Comparison of ENCODE assay signal across 14 cellular contexts in the genomic region with DNA sequence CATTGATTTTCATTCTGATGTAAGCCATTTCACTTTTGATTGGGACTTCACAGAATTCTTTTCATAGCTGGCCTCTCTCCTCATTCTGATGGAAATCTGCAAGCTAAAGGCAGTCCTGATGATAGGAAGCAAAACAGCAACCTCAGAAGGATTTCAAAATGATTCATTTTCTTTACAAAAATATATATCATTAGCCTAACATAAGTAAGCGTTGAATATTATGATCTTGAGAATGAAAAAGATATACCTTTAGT.
A peak's percentile ranks its signal among the peaks of the same experiment; 100 is the strongest.
DNase-seq lines count a peak whose midpoint lies in the region; ATAC-seq, FAIRE-seq and TF ChIP-seq lines count a peak whose summit lies in the region.
"Had no signal": no experiment of that assay in that cellular context is flagged by ENCODE, and none has a peak within 500 bp of the region (broad histone marks: within the 10 kb centered on the region; RNA-seq: fewer than 3 reads in every experiment).

No MANE protein-coding gene starts in this region.

- ATAC-seq in right lobe of liver (no peak), HepG2 (no peak), GM21723 (IDR thresholded peaks at IDR 0.05; ENCODE audit: unreplicated experiment) (no peak)
- ATAC-seq: CD8-positive, alpha-beta T cell had no signal

- BruUV-seq in HepG2 (replicated peaks; lab: Mats Ljungman, UMichigan), result no TSS peak
- BruUV-seq in OCI-LY7 (replicated peaks; lab: Mats Ljungman, UMichigan), result no TSS peak

- dilution Hi-C loops in keratinocyte (cut with MboI; ENCODE audit: extremely low pct_ligation_motif_present, low sequenced_read_pairs), result no loop called here

- H3K9me2 ChIP-seq in OCI-LY7 (ENCODE audit: insufficient read depth, low read length), result no peaks in the 10 kb centered on the region

- no peaks in the 10 kb centered on the region for H3K9me1 ChIP-seq in keratinocyte (ENCODE audit: control insufficient read depth, extremely low read depth, insufficient read depth, low read length)

- H3K79me2 ChIP-seq in HepG2 (ENCODE audit: insufficient read depth, low read length), result no peaks in the 10 kb centered on the region
- no peaks in the 10 kb centered on the region for H3K79me2 ChIP-seq in OCI-LY7 (ENCODE audit: insufficient read depth, low read depth, low read length)
- H3K79me2 ChIP-seq in keratinocyte (ENCODE audit: control insufficient read depth, insufficient read depth, low read length), result no peaks in the 10 kb centered on the region

- H3K27me3 ChIP-seq in right lobe of liver (no peaks in the 10 kb centered on the region), HepG2 (ENCODE audit: control insufficient read depth in 1 of 2, insufficient read depth in 2 of 2, low read length in 2 of 2) (no peaks in the 10 kb centered on the region), keratinocyte (ENCODE audit: control insufficient read depth, extremely low read depth, insufficient read depth, low read length) (no peaks in the 10 kb centered on the region)
- H3K27me3 ChIP-seq: BLaER1, SJCRH30 had no signal

- in situ Hi-C loops in HepG2 (cut with HindIII; ENCODE audit: extremely low pct_ligation_motif_present, low pct_unique_long_range_greater_than_20kb), result loop anchor here (10.0 kb wide), 2 partner anchors 125 to 215 kb away; no protein-coding TSS in a partner anchor

- no peaks in the 10 kb centered on the region for H3K9me3 ChIP-seq in right lobe of liver
- no peaks in the 10 kb centered on the region for H3K9me3 ChIP-seq in HepG2 (ENCODE audit: low read length)
- no peaks in the 10 kb centered on the region for H3K9me3 ChIP-seq in OCI-LY7 (ENCODE audit: low read length)
- no peaks in the 10 kb centered on the region for H3K9me3 ChIP-seq in keratinocyte (ENCODE audit: control insufficient read depth, low read depth, low read length)
- H3K9me3 ChIP-seq: BLaER1, SJCRH30 had no signal

- FAIRE-seq in HepG2 (lab: Jason Lieb, UNC) (no peak), keratinocyte (lab: Jason Lieb, UNC) (no peak)

- H3K4me2 ChIP-seq in HepG2 (ENCODE audit: low read depth, low read length) (no peak overlapping the region), OCI-LY7 (ENCODE audit: low read length) (no peak overlapping the region), keratinocyte (ENCODE audit: control insufficient read depth, extremely low read depth, insufficient read depth, low read depth, low read length) (no peak overlapping the region)
- H3K4me2 ChIP-seq: BLaER1, PC-9 had no signal

- H4K20me1 ChIP-seq in HepG2 (ENCODE audit: insufficient read depth, low read length) (no peaks in the 10 kb centered on the region), OCI-LY7 (ENCODE audit: insufficient read depth, low read length) (no peaks in the 10 kb centered on the region), keratinocyte (ENCODE audit: control insufficient read depth, extremely low read depth, insufficient read depth, low read length) (no peaks in the 10 kb centered on the region)
- H4K20me1 ChIP-seq: BLaER1 had no signal

- TF ChIP-seq RAD21 in HepG2 (CRISPR knock-in tag; IDR thresholded peaks at IDR 0.05), result no peak

- intact Hi-C loops in right lobe of liver (cut with DNase I) (no loop called here), HepG2 (cut with micrococcal nuclease; ENCODE audit: unreplicated experiment) (loop anchor here (1.0 kb wide), 2 partner anchors 123 to 218 kb away; no protein-coding TSS in a partner anchor), OCI-LY7 (cut with micrococcal nuclease; ENCODE audit: unreplicated experiment) (loop anchor here (10.0 kb wide), 1 partner anchor 215 kb away; no protein-coding TSS in a partner anchor), posterior vena cava (cut with DNase I) (no loop called here)

- CTCF ChIA-PET in HepG2 (lab: Yijun Ruan, JAX; ENCODE audit: low intra/inter-chr PET ratio, low total read pairs), result interaction anchor here (1.4 to 2.7 kb wide), 2 partner anchors 123 to 218 kb away, joined by 13 to 30 read pairs; no protein-coding TSS in a partner anchor
- CTCF ChIA-PET in OCI-LY7 (lab: Charles Lee; ENCODE audit: unreplicated experiment), result no interaction called here

- H3K4me3 ChIP-seq in right lobe of liver, result no peak overlapping the region
- H3K4me3 ChIP-seq in HepG2 (replicated peaks in 1 of 3; ENCODE audit: insufficient read depth in 1 of 3, low read depth in 2 of 3, low read length in 3 of 3), result no peak overlapping the region
- no peak overlapping the region for H3K4me3 ChIP-seq in OCI-LY7 (ENCODE audit: low read depth, low read length, poor library complexity, severe bottlenecking)
- no peak overlapping the region for H3K4me3 ChIP-seq in keratinocyte (ENCODE audit: control insufficient read depth in 2 of 3, extremely low read depth in 1 of 3, insufficient read depth in 2 of 3, low read depth in 1 of 3, low read length in 3 of 3)
- H3K4me3 ChIP-seq: BLaER1, PC-9, SJCRH30 had no signal

- DNase-seq in right lobe of liver, result no peak
- DNase-seq in HepG2 (ENCODE audit: low spot score), result no peak
- DNase-seq in OCI-LY7 (ENCODE audit: low spot score), result no peak
- DNase-seq in keratinocyte (ENCODE audit: low read depth, low spot score), result no peak
- no peak for DNase-seq in posterior vena cava (ENCODE audit: low spot score)
- DNase-seq in occipital lobe (lab: John Stamatoyannopoulos, UW), result no peak
- no peak for DNase-seq in NCI-H2227 (lab: John Stamatoyannopoulos, UW; ENCODE audit: unreplicated experiment)
- DNase-seq: 8988T; CD8-positive, alpha-beta T cell; NCI-H187 had no signal

- H3K27ac ChIP-seq in right lobe of liver (peak overlapping the region in 2 of 3 donors; percentile 66 to 71), HepG2 (ENCODE audit: extremely low read length, insufficient read depth, low read length) (no peak overlapping the region), OCI-LY7 (ENCODE audit: low read depth, low read length, poor library complexity, severe bottlenecking) (no peak overlapping the region), keratinocyte (ENCODE audit: control insufficient read depth, insufficient read depth, low read length) (no peak overlapping the region)
- H3K27ac ChIP-seq: BLaER1, PC-9, SJCRH30 had no signal

- no peak for TF ChIP-seq CTCF in right lobe of liver (IDR thresholded peaks at IDR 0.05)
- TF ChIP-seq CTCF in HepG2 (CRISPR knock-in tag; IDR thresholded peaks at IDR 0.05), result no peak
- TF ChIP-seq CTCF in OCI-LY7 (conservative IDR thresholded peaks at IDR 0.05; ENCODE audit: low read length), result no peak
- TF ChIP-seq CTCF in keratinocyte (optimal IDR thresholded peaks at IDR 0.05 in 1 of 3, IDR thresholded peaks at IDR 0.05 in 1 of 3, conservative IDR thresholded peaks at IDR 0.05 in 1 of 3; ENCODE audit: extremely low read depth in 1 of 3, insufficient read depth in 2 of 3, low read length in 3 of 3), result no peak

- H3K4me1 ChIP-seq in right lobe of liver (peaks cover 0 to 22% (median 3%) of the 10 kb centered on the region in 4 donors), HepG2 (ENCODE audit: insufficient read depth, low read length) (no peaks in the 10 kb centered on the region), OCI-LY7 (ENCODE audit: insufficient read depth, low read length, poor library complexity, severe bottlenecking) (no peaks in the 10 kb centered on the region), keratinocyte (ENCODE audit: control insufficient read depth, extremely low read depth, insufficient read depth, low read length) (peaks cover 4% of the 10 kb centered on the region)
- H3K4me1 ChIP-seq: BLaER1, SJCRH30 had no signal

- H3K9ac ChIP-seq in HepG2 (ENCODE audit: insufficient read depth, low read depth, low read length) (no peak overlapping the region), keratinocyte (ENCODE audit: control insufficient read depth, extremely low read depth, insufficient read depth, low read length) (no peak overlapping the region)
- H3K9ac ChIP-seq: BLaER1 had no signal

- H3K36me3 ChIP-seq in right lobe of liver (no peaks in the 10 kb centered on the region), HepG2 (replicated peaks in 1 of 2; ENCODE audit: control insufficient read depth in 1 of 2, insufficient read depth in 2 of 2, low read length in 2 of 2) (no peaks in the 10 kb centered on the region), OCI-LY7 (ENCODE audit: insufficient read depth, low read length) (no peaks in the 10 kb centered on the region), keratinocyte (ENCODE audit: control insufficient read depth in 2 of 2, extremely low read depth in 1 of 2, insufficient read depth in 2 of 2, low read length in 2 of 2) (no peaks in the 10 kb centered on the region)
- H3K36me3 ChIP-seq: BLaER1, SJCRH30 had no signal

- 0% methylated on average over 1 of the region's 1 CpG for WGBS in right lobe of liver (ENCODE audit: insufficient coverage, low coverage, low lambda C conversion rate, missing lambda C conversion rate)
- 1% methylated on average over 1 of the region's 1 CpG for WGBS in HepG2 (ENCODE audit: low lambda C conversion rate)

- TF ChIP-seq POLR2A in right lobe of liver (IDR thresholded peaks at IDR 0.05) (no peak), HepG2 (IDR thresholded peaks at IDR 0.05; ENCODE audit: insufficient read depth in 1 of 2, low read depth in 2 of 2, low read length in 2 of 2) (no peak)

- TF ChIP-seq EP300 in HepG2 (IDR thresholded peaks at IDR 0.05; ENCODE audit: low read depth in 2 of 2, low read length in 2 of 2) (no peak), HepG2 (CRISPR knock-in tag; IDR thresholded peaks at IDR 0.05; ENCODE audit: borderline replicate concordance) (no peak)

- POLR2A ChIA-PET in HepG2 (lab: Yijun Ruan, JAX), result no interaction called here
- POLR2A ChIA-PET in OCI-LY7 (lab: Charles Lee), result interaction anchor here (1.5 kb wide), 1 partner anchor 16 kb away, joined by 3 read pairs; no protein-coding TSS in a partner anchor

- H2AFZ ChIP-seq in HepG2 (ENCODE audit: low read length) (no peak overlapping the region), OCI-LY7 (ENCODE audit: low read length) (peak overlapping the region; percentile 10; the same call in 1 of the 2 replicates), keratinocyte (ENCODE audit: control insufficient read depth, low read length) (peak overlapping the region; percentile 39)
- H2AFZ ChIP-seq: PC-9 had no signal

TF ChIP-seq in HepG2, 621 proteins besides CTCF, POLR2A, EP300 and RAD21 (continues in another document):
- no peak for TF ChIP-seq IRF2 (CRISPR knock-in tag; IDR thresholded peaks at IDR 0.05)
- TF ChIP-seq, protein P1, sequence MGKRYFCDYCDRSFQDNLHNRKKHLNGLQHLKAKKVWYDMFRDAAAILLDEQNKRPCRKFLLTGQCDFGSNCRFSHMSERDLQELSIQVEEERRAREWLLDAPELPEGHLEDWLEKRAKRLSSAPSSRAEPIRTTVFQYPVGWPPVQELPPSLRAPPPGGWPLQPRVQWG (CRISPR knock-in tag; IDR thresholded peaks at IDR 0.05; ENCODE audit: borderline replicate concordance, low read depth), result no peak

Comparison
In these comparisons a context has a peak if more than half of its experiments do, and no peak if none do; other contexts are left out.
1. H3K27ac ChIP-seq: peak in right lobe of liver (2 of 3); none in HepG2 (single experiment), OCI-LY7 (single experiment) and keratinocyte (single experiment).
2. intact Hi-C loops: an anchor here in HepG2 (1.0 kb wide) and OCI-LY7 (10.0 kb wide); none called in right lobe of liver and posterior vena cava.